ENCODE assay signal across 7 cellular contexts in genomic region chr7:144069953-144070352, GRCh38.
"Had no signal": no experiment of that assay in that cellular context is flagged by ENCODE, and none has a peak within 500 bp of the region (broad histone marks: within the 10 kb centered on the region; RNA-seq: fewer than 3 reads in every experiment).

No MANE protein-coding gene starts in this region.

- H3K4me3 ChIP-seq: GM23248 had no signal

- H3K4me1 Mint-ChIP-seq: IgD-negative memory B cell had no signal

- DNase-seq: GM23248, H9, HCEC 1CT, KG1 had no signal

- H3K36me3 Mint-ChIP-seq: IgD-negative memory B cell had no signal

- ATAC-seq: HepG2 had no signal

- H3K4me3 Mint-ChIP-seq: H9, IgD-negative memory B cell had no signal

- H3K9me3 Mint-ChIP-seq: H9 had no signal

- H3K27ac ChIP-seq: GM23248, HL-60 had no signal

- H3K27ac Mint-ChIP-seq: H9, IgD-negative memory B cell had no signal
